1 cellular context compared by ENCODE assay signal in the genomic region with DNA sequence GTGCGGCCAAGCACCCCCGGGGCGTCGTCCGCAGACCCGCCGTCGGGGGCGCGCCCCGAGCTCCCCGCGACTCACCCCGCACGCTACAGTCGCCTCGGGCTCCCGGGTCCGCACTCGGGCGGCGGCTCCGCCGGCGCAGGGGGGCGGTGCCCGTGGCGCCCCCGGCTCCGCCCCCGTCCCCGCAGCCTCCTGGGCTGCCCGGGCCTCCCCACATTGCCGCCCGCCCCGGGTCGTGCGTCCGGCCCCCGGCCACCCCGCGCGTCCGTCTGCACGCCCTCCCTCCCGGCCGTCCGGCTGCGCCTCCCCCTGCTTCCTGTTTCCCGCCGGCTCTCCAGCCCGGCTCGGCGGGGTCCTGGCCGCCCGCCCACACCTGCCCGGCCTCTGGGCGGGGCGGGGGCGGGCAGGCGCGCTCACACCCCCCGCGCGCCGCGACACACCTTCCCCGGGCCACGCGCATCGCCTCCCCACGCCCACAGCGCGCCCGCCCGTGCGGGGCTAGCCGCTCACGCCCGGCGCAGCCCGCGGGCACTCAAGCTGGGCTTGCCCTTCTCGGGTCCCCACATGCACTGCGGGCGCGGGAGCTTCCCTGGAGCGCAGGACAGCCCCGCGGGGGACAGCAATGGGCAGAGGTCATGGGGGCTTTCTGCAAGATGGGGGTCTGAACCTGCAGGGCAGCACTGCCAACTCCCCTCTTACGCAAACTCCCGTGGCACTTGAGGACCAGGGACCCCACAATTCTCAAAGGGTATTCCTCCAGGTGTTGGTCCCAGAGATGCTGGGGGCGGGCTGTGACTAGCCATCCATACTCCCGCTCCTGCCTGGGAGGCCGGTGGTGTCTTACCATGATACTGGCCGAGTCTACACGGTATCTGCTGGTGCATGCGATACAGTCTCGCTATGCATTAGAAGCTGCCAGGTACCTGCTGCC.
TF ChIP-seq lines count a peak whose summit lies in the region.

CARD10 (minus strand) TSS at position 148 of the 928 bp plus-strand sequence. CDS start 215 bp downstream, outside the sequence.

TF ChIP-seq in HepG2, 621 proteins besides CTCF, POLR2A, EP300 and RAD21 (continued from another document):
- TF ChIP-seq AGO2 (optimal IDR thresholded peaks at IDR 0.05; ENCODE audit: low read depth, low read length): no peak
- no peak for TF ChIP-seq ZNF180 (CRISPR knock-in tag; IDR thresholded peaks at IDR 0.05; ENCODE audit: borderline replicate concordance, low read depth)
- peak; percentile 35 for TF ChIP-seq TEAD3 (CRISPR knock-in tag; optimal IDR thresholded peaks at IDR 0.05; ENCODE audit: borderline replicate concordance)
- TF ChIP-seq, protein P1, sequence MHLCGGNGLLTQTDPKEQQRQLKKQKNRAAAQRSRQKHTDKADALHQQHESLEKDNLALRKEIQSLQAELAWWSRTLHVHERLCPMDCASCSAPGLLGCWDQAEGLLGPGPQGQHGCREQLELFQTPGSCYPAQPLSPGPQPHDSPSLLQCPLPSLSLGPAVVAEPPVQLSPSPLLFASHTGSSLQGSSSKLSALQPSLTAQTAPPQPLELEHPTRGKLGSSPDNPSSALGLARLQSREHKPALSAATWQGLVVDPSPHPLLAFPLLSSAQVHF (CRISPR knock-in tag; IDR thresholded peaks at IDR 0.05): 0 out of 2 replicates have a peak, but pooled peaks have one; percentile 43
- peak; percentile 52; the same call in 1 of the 2 replicates for TF ChIP-seq ZNF770 (CRISPR knock-in tag; IDR thresholded peaks at IDR 0.05)
- no peak for TF ChIP-seq ZBTB1 (CRISPR knock-in tag; IDR thresholded peaks at IDR 0.05; ENCODE audit: borderline replicate concordance)
- peak; percentile 63; the same call in 1 of the 2 replicates for TF ChIP-seq ZNF773 (CRISPR knock-in tag; IDR thresholded peaks at IDR 0.05; ENCODE audit: borderline replicate concordance)
- no peak for TF ChIP-seq ARID4A (CRISPR knock-in tag; IDR thresholded peaks at IDR 0.05; ENCODE audit: borderline replicate concordance)
- TF ChIP-seq TBP (CRISPR knock-in tag; IDR thresholded peaks at IDR 0.05): no peak
- TF ChIP-seq ZNF354B (CRISPR knock-in tag; IDR thresholded peaks at IDR 0.05): 0 out of 2 replicates have a peak, but pooled peaks have one; percentile 32
- no peak for TF ChIP-seq GATA4 (IDR thresholded peaks at IDR 0.05; ENCODE audit: borderline replicate concordance, low read depth)
- TF ChIP-seq, protein P2, sequence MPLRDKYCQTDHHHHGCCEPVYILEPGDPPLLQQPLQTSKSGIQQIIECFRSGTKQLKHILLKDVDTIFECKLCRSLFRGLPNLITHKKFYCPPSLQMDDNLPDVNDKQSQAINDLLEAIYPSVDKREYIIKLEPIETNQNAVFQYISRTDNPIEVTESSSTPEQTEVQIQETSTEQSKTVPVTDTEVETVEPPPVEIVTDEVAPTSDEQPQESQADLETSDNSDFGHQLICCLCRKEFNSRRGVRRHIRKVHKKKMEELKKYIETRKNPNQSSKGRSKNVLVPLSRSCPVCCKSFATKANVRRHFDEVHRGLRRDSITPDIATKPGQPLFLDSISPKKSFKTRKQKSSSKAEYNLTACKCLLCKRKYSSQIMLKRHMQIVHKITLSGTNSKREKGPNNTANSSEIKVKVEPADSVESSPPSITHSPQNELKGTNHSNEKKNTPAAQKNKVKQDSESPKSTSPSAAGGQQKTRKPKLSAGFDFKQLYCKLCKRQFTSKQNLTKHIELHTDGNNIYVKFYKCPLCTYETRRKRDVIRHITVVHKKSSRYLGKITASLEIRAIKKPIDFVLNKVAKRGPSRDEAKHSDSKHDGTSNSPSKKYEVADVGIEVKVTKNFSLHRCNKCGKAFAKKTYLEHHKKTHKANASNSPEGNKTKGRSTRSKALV (CRISPR knock-in tag; IDR thresholded peaks at IDR 0.05): no peak
- no peak for TF ChIP-seq ZNF562 (CRISPR knock-in tag; IDR thresholded peaks at IDR 0.05; ENCODE audit: borderline replicate concordance)
- TF ChIP-seq FOXP1 (IDR thresholded peaks at IDR 0.05): no peak
- TF ChIP-seq FOXP1 (CRISPR knock-in tag; IDR thresholded peaks at IDR 0.05): no peak
- TF ChIP-seq PCBP2 (optimal IDR thresholded peaks at IDR 0.05; ENCODE audit: low read depth, low read length, poor library complexity, severe bottlenecking): no peak
- TF ChIP-seq DNMT3B (CRISPR knock-in tag; conservative IDR thresholded peaks at IDR 0.05): no peak
- TF ChIP-seq, protein P3, sequence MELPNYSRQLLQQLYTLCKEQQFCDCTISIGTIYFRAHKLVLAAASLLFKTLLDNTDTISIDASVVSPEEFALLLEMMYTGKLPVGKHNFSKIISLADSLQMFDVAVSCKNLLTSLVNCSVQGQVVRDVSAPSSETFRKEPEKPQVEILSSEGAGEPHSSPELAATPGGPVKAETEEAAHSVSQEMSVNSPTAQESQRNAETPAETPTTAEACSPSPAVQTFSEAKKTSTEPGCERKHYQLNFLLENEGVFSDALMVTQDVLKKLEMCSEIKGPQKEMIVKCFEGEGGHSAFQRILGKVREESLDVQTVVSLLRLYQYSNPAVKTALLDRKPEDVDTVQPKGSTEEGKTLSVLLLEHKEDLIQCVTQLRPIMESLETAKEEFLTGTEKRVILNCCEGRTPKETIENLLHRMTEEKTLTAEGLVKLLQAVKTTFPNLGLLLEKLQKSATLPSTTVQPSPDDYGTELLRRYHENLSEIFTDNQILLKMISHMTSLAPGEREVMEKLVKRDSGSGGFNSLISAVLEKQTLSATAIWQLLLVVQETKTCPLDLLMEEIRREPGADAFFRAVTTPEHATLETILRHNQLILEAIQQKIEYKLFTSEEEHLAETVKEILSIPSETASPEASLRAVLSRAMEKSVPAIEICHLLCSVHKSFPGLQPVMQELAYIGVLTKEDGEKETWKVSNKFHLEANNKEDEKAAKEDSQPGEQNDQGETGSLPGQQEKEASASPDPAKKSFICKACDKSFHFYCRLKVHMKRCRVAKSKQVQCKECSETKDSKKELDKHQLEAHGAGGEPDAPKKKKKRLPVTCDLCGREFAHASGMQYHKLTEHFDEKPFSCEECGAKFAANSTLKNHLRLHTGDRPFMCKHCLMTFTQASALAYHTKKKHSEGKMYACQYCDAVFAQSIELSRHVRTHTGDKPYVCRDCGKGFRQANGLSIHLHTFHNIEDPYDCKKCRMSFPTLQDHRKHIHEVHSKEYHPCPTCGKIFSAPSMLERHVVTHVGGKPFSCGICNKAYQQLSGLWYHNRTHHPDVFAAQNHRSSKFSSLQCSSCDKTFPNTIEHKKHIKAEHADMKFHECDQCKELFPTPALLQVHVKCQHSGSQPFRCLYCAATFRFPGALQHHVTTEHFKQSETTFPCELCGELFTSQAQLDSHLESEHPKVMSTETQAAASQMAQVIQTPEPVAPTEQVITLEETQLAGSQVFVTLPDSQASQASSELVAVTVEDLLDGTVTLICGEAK (IDR thresholded peaks at IDR 0.05): no peak
- TF ChIP-seq, protein P3 (CRISPR knock-in tag; IDR thresholded peaks at IDR 0.05): no peak
- no peak for TF ChIP-seq ZNF12 (CRISPR knock-in tag; IDR thresholded peaks at IDR 0.05)
- TF ChIP-seq ZNF496 (CRISPR knock-in tag; IDR thresholded peaks at IDR 0.05; ENCODE audit: insufficient replicate concordance): no peak
- no peak for TF ChIP-seq SNRNP70 (IDR thresholded peaks at IDR 0.05; ENCODE audit: low read depth, low read length)
- TF ChIP-seq PHB2 (IDR thresholded peaks at IDR 0.05; ENCODE audit: partially characterized antibody): no peak
- 0 out of 2 replicates have a peak, but pooled peaks have one; percentile 41 for TF ChIP-seq ZNF790 (CRISPR knock-in tag; IDR thresholded peaks at IDR 0.05; ENCODE audit: borderline replicate concordance)
- no peak; the same call in 1 of the 2 replicates for TF ChIP-seq ZNF816 (CRISPR knock-in tag; IDR thresholded peaks at IDR 0.05; ENCODE audit: borderline replicate concordance)
- TF ChIP-seq ZBTB8A (CRISPR knock-in tag; IDR thresholded peaks at IDR 0.05; ENCODE audit: borderline replicate concordance, low read depth): no peak
- 0 out of 2 replicates have a peak, but pooled peaks have one; percentile 39 for TF ChIP-seq HNRNPL (IDR thresholded peaks at IDR 0.05; ENCODE audit: low read depth, low read length)
- TF ChIP-seq, protein P4, sequence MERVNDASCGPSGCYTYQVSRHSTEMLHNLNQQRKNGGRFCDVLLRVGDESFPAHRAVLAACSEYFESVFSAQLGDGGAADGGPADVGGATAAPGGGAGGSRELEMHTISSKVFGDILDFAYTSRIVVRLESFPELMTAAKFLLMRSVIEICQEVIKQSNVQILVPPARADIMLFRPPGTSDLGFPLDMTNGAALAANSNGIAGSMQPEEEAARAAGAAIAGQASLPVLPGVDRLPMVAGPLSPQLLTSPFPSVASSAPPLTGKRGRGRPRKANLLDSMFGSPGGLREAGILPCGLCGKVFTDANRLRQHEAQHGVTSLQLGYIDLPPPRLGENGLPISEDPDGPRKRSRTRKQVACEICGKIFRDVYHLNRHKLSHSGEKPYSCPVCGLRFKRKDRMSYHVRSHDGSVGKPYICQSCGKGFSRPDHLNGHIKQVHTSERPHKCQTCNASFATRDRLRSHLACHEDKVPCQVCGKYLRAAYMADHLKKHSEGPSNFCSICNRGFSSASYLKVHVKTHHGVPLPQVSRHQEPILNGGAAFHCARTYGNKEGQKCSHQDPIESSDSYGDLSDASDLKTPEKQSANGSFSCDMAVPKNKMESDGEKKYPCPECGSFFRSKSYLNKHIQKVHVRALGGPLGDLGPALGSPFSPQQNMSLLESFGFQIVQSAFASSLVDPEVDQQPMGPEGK (CRISPR knock-in tag; IDR thresholded peaks at IDR 0.05): peak; percentile 43; the same call in 1 of the 2 replicates
- no peak for TF ChIP-seq ZNF30 (CRISPR knock-in tag; IDR thresholded peaks at IDR 0.05)
TF ChIP-seq in HepG2: peak in this region for 58.
